In the genomic region with DNA sequence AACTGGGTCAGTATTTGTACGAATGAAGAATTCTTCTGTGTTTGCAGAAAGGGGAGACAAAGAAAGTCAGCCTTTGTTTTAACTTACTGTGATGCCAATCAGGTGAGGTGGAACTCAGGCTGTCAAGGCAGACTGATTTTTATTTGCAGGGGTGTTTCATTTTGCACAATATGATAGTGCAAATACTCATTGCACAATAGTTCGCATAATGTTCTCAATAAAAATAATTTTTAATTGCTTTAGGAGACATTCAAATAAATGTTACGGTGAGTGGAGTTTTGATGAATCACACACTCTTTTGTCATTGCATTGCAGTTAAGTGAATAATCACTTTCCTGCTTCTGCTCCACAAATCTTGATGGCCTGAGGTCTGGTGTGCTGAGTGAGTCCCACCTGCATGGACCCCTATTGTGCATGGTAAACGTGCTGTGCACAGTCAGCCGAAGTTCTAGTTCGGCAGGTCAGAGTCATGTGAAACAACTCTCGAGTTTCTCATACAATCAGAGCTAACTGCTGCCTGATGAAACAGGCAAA, we compare ENCODE assay signal across 17 cellular contexts.
DNase-seq lines count a peak whose midpoint lies in the region; ATAC-seq and TF ChIP-seq lines count a peak whose summit lies in the region.
"Had no signal": no experiment of that assay in that cellular context is flagged by ENCODE, and none has a peak within 500 bp of the region (broad histone marks: within the 10 kb centered on the region; RNA-seq: fewer than 3 reads in every experiment).

No MANE protein-coding gene starts in this region.

- CTCF ChIA-PET in MCF 10A (lab: Yijun Ruan, JAX), result interaction anchor here (0.6 to 0.7 kb wide), 4 partner anchors 53 to 1021 kb away, joined by 3 to 4 read pairs (median 3); no protein-coding TSS in a partner anchor
- CTCF ChIA-PET in SK-N-SH (lab: Yijun Ruan, JAX), result no interaction called here

- H3K36me3 ChIP-seq in breast epithelium (no peaks in the 10 kb centered on the region), SK-N-SH (replicated peaks in 1 of 2; ENCODE audit: control insufficient read depth in 1 of 2, insufficient read depth in 2 of 2, low read length in 1 of 2) (no peaks in the 10 kb centered on the region)
- H3K36me3 ChIP-seq: stomach, uterus had no signal

- H3K27ac Mint-ChIP-seq in MCF 10A (ENCODE audit: low read depth, unreplicated experiment), result peak overlapping the region; percentile 7
- H3K27ac Mint-ChIP-seq in activated CD4-positive, alpha-beta T cell treated with anti-CD3 and anti-CD28 coated beads, Interleukin-2, amount 10 ng/mL, durations not matched to agents 24 days and 14 days, result no peak overlapping the region
- no peak overlapping the region for H3K27ac Mint-ChIP-seq in natural killer cell treated with Interleukin-12 subunit alpha and Interleukin-12 subunit beta and Interleukin-15 and Interleukin-18, amount 100 ng/mL, for 72 hours
- H3K27ac Mint-ChIP-seq: activated CD8-positive, alpha-beta memory T cell treated with anti-CD3 and anti-CD28 coated beads, Interleukin-2, amount 10 ng/mL, durations not matched to agents 7 days and 5 days; WTC11 had no signal

- WGBS in SK-N-SH (ENCODE audit: low lambda C conversion rate), result 8% methylated on average over 7 of the region's 7 CpGs

- no peak for ATAC-seq in natural killer cell treated with Interleukin-12 subunit alpha and Interleukin-12 subunit beta and Interleukin-15 and Interleukin-18, amount 100 ng/mL, for 72 hours
- ATAC-seq: activated CD8-positive, alpha-beta memory T cell treated with anti-CD3 and anti-CD28 coated beads, Interleukin-2, amount 10 ng/mL, durations not matched to agents 7 days and 5 days; WTC11 had no signal

- H3K4me1 ChIP-seq in breast epithelium (no peaks in the 10 kb centered on the region), SK-N-SH (ENCODE audit: control insufficient read depth in 1 of 2, insufficient read depth in 2 of 2, low read depth in 1 of 2, low read length in 1 of 2) (no peaks in the 10 kb centered on the region; a peak in 1 of 4 replicates)
- H3K4me1 ChIP-seq: uterus had no signal

- no peak for TF ChIP-seq POLR2A in breast epithelium (IDR thresholded peaks at IDR 0.05)

- no peaks in the 10 kb centered on the region for H3K27me3 ChIP-seq in breast epithelium
- H3K27me3 ChIP-seq in SK-N-SH (ENCODE audit: insufficient read depth), result no peaks in the 10 kb centered on the region
- H3K27me3 ChIP-seq: stomach, uterus had no signal

- no peaks in the 10 kb centered on the region for H3K27me3 Mint-ChIP-seq in MCF 10A (ENCODE audit: insufficient read depth, unreplicated experiment)
- no peaks in the 10 kb centered on the region for H3K27me3 Mint-ChIP-seq in activated CD4-positive, alpha-beta T cell treated with anti-CD3 and anti-CD28 coated beads, Interleukin-2, amount 10 ng/mL, durations not matched to agents 24 days and 14 days
- no peaks in the 10 kb centered on the region for H3K27me3 Mint-ChIP-seq in natural killer cell treated with Interleukin-12 subunit alpha and Interleukin-12 subunit beta and Interleukin-15 and Interleukin-18, amount 100 ng/mL, for 72 hours
- H3K27me3 Mint-ChIP-seq: activated CD8-positive, alpha-beta memory T cell treated with anti-CD3 and anti-CD28 coated beads, Interleukin-2, amount 10 ng/mL, durations not matched to agents 7 days and 5 days had no signal

- H3K27ac ChIP-seq in breast epithelium (no peak overlapping the region), SK-N-SH (ENCODE audit: low read depth in 2 of 2, low read length in 1 of 2) (no peak overlapping the region)
- H3K27ac ChIP-seq: dorsolateral prefrontal cortex, stomach, uterus had no signal

- H3K9me3 ChIP-seq in breast epithelium, result peaks cover 0 to 9% of the 10 kb centered on the region in 2 donors
- no peaks in the 10 kb centered on the region for H3K9me3 ChIP-seq in SK-N-SH
- H3K9me3 ChIP-seq: uterus had no signal

- no peak overlapping the region for H3K4me3 ChIP-seq in breast epithelium
- peak overlapping the region in 1 of 2 experiments; percentile 1; a peak in 1 of 4 replicates for H3K4me3 ChIP-seq in SK-N-SH (ENCODE audit: low read depth in 2 of 2, low read length in 1 of 2)
- H3K4me3 ChIP-seq: dorsolateral prefrontal cortex, stomach, uterus had no signal

- TF ChIP-seq EP300 in SK-N-SH (IDR thresholded peaks at IDR 0.05; ENCODE audit: borderline replicate concordance in 1 of 2, low read depth in 1 of 2, low read length in 1 of 2), result no peak

- H3F3A ChIP-seq in SK-N-SH (replicated peaks; ENCODE audit: insufficient read depth), result peaks cover 5% of the 10 kb centered on the region

- no peaks in the 10 kb centered on the region for H3K9me2 ChIP-seq in SK-N-SH

- no peaks in the 10 kb centered on the region for H3K36me3 Mint-ChIP-seq in MCF 10A (ENCODE audit: insufficient read depth, unreplicated experiment)
- no peaks in the 10 kb centered on the region for H3K36me3 Mint-ChIP-seq in activated CD4-positive, alpha-beta T cell treated with anti-CD3 and anti-CD28 coated beads, Interleukin-2, amount 10 ng/mL, durations not matched to agents 24 days and 14 days (ENCODE audit: low read depth)
- H3K36me3 Mint-ChIP-seq in natural killer cell treated with Interleukin-12 subunit alpha and Interleukin-12 subunit beta and Interleukin-15 and Interleukin-18, amount 100 ng/mL, for 72 hours, result no peaks in the 10 kb centered on the region
- H3K36me3 Mint-ChIP-seq: activated CD8-positive, alpha-beta memory T cell treated with anti-CD3 and anti-CD28 coated beads, Interleukin-2, amount 10 ng/mL, durations not matched to agents 7 days and 5 days had no signal

- H2AFZ ChIP-seq in SK-N-SH (ENCODE audit: low read depth), result no peak overlapping the region

- H3K9ac ChIP-seq in SK-N-SH, result no peak overlapping the region

- peaks cover 21% of the 10 kb centered on the region for H3K9me3 Mint-ChIP-seq in MCF 10A (ENCODE audit: unreplicated experiment)
- no peaks in the 10 kb centered on the region for H3K9me3 Mint-ChIP-seq in activated CD4-positive, alpha-beta T cell treated with anti-CD3 and anti-CD28 coated beads, Interleukin-2, amount 10 ng/mL, durations not matched to agents 24 days and 14 days
- peaks cover 4% of the 10 kb centered on the region for H3K9me3 Mint-ChIP-seq in natural killer cell treated with Interleukin-12 subunit alpha and Interleukin-12 subunit beta and Interleukin-15 and Interleukin-18, amount 100 ng/mL, for 72 hours

- DNase-seq in MCF 10A (ENCODE audit: unreplicated experiment) (peak; percentile 44), breast epithelium (ENCODE audit: low spot score in 2 of 2) (no peak), SK-N-SH (no peak), fibroblast of peridontal ligament (ENCODE audit: extremely low read depth) (peak; percentile 3), renal cortical epithelial cell (ENCODE audit: low read depth) (peak; percentile 93)
- no peak for DNase-seq in activated CD4-positive, alpha-beta T cell treated with anti-CD3 and anti-CD28 coated beads, Interleukin-2, amount 10 ng/mL, durations not matched to agents 24 days and 14 days
- no peak for DNase-seq in stimulated activated naive CD4-positive, alpha-beta T cell treated with Interleukin-2 at 50 U/mL for 16 hours (lab: John Stamatoyannopoulos, UW)
- no peak for DNase-seq in natural killer cell treated with Interleukin-12 subunit alpha and Interleukin-12 subunit beta and Interleukin-15 and Interleukin-18, amount 100 ng/mL, for 72 hours (ENCODE audit: low spot score)
- DNase-seq: activated CD8-positive, alpha-beta memory T cell treated with anti-CD3 and anti-CD28 coated beads, Interleukin-2, amount 10 ng/mL, durations not matched to agents 7 days and 5 days; activated gamma-delta T cell treated with Interleukin-2 at 50 U/mL for 16 hours; COR-L47; dorsolateral prefrontal cortex; naive B cell; NCI-H1694; stomach; uterus had no signal

- intact Hi-C loops in MCF 10A (cut with micrococcal nuclease) (loop anchor here (5.0 kb wide), 1 partner anchor 994 kb away; no protein-coding TSS in a partner anchor), breast epithelium (cut with DNase I; ENCODE audit: low total_unique reads) (no loop called here)
- intact Hi-C loops in activated CD4-positive, alpha-beta T cell treated with anti-CD3 and anti-CD28 coated beads, Interleukin-2, amount 10 ng/mL, durations not matched to agents 24 days and 14 days (cut with micrococcal nuclease), result no loop called here

- H3K79me2 ChIP-seq in SK-N-SH (ENCODE audit: insufficient read depth), result no peaks in the 10 kb centered on the region

- BruUV-seq in MCF 10A (replicated peaks; lab: Mats Ljungman, UMichigan), result no TSS peak

- peak overlapping the region; percentile 30 for H3K4me3 Mint-ChIP-seq in MCF 10A (ENCODE audit: unreplicated experiment)
- H3K4me3 Mint-ChIP-seq in activated CD4-positive, alpha-beta T cell treated with anti-CD3 and anti-CD28 coated beads, Interleukin-2, amount 10 ng/mL, durations not matched to agents 24 days and 14 days, result no peak overlapping the region
- no peak overlapping the region for H3K4me3 Mint-ChIP-seq in natural killer cell treated with Interleukin-12 subunit alpha and Interleukin-12 subunit beta and Interleukin-15 and Interleukin-18, amount 100 ng/mL, for 72 hours
- H3K4me3 Mint-ChIP-seq: activated CD8-positive, alpha-beta memory T cell treated with anti-CD3 and anti-CD28 coated beads, Interleukin-2, amount 10 ng/mL, durations not matched to agents 7 days and 5 days; naive B cell; WTC11 had no signal

- TF ChIP-seq RAD21 in SK-N-SH (IDR thresholded peaks at IDR 0.05; ENCODE audit: low read length), result no peak

- TF ChIP-seq CTCF in MCF 10A (IDR thresholded peaks at IDR 0.05; ENCODE audit: unreplicated experiment), result no peak
- no peak for TF ChIP-seq CTCF in breast epithelium (IDR thresholded peaks at IDR 0.05)
- TF ChIP-seq CTCF in SK-N-SH (IDR thresholded peaks at IDR 0.05), result no peak

- peak overlapping the region; percentile 68 for H3K4me2 ChIP-seq in SK-N-SH

- H4K20me1 ChIP-seq in SK-N-SH (ENCODE audit: insufficient read depth), result no peaks in the 10 kb centered on the region

- POLR2A ChIA-PET in MCF 10A (lab: Yijun Ruan, JAX) (interaction anchor here (0.6 to 1.8 kb wide), 3 partner anchors 238 to 942 kb away, joined by 3 to 6 read pairs (median 3); no protein-coding TSS in a partner anchor), SK-N-SH (lab: Yijun Ruan, JAX) (no interaction called here)

- peaks cover 34% of the 10 kb centered on the region for H3K4me1 Mint-ChIP-seq in MCF 10A (ENCODE audit: insufficient read depth, unreplicated experiment)
- no peaks in the 10 kb centered on the region for H3K4me1 Mint-ChIP-seq in activated CD4-positive, alpha-beta T cell treated with anti-CD3 and anti-CD28 coated beads, Interleukin-2, amount 10 ng/mL, durations not matched to agents 24 days and 14 days
- H3K4me1 Mint-ChIP-seq in natural killer cell treated with Interleukin-12 subunit alpha and Interleukin-12 subunit beta and Interleukin-15 and Interleukin-18, amount 100 ng/mL, for 72 hours (ENCODE audit: low read depth in 2 of 2), result no peaks in the 10 kb centered on the region
- H3K4me1 Mint-ChIP-seq: activated CD8-positive, alpha-beta memory T cell treated with anti-CD3 and anti-CD28 coated beads, Interleukin-2, amount 10 ng/mL, durations not matched to agents 7 days and 5 days had no signal

Comparison
In these comparisons a context has a peak if more than half of its experiments do, and no peak if none do; other contexts are left out.
1. DNase-seq: peak in MCF 10A (single experiment), fibroblast of peridontal ligament (single experiment) and renal cortical epithelial cell (single experiment); none in breast epithelium (0 of 2), SK-N-SH (single experiment), activated CD4-positive, alpha-beta T cell treated with anti-CD3 and anti-CD28 coated beads, Interleukin-2, amount 10 ng/mL, durations not matched to agents 24 days and 14 days (single experiment), stimulated activated naive CD4-positive, alpha-beta T cell treated with Interleukin-2 at 50 U/mL for 16 hours (single experiment) and natural killer cell treated with Interleukin-12 subunit alpha and Interleukin-12 subunit beta and Interleukin-15 and Interleukin-18, amount 100 ng/mL, for 72 hours (single experiment).